9 cellular contexts compared by ENCODE assay signal in the genomic region with DNA sequence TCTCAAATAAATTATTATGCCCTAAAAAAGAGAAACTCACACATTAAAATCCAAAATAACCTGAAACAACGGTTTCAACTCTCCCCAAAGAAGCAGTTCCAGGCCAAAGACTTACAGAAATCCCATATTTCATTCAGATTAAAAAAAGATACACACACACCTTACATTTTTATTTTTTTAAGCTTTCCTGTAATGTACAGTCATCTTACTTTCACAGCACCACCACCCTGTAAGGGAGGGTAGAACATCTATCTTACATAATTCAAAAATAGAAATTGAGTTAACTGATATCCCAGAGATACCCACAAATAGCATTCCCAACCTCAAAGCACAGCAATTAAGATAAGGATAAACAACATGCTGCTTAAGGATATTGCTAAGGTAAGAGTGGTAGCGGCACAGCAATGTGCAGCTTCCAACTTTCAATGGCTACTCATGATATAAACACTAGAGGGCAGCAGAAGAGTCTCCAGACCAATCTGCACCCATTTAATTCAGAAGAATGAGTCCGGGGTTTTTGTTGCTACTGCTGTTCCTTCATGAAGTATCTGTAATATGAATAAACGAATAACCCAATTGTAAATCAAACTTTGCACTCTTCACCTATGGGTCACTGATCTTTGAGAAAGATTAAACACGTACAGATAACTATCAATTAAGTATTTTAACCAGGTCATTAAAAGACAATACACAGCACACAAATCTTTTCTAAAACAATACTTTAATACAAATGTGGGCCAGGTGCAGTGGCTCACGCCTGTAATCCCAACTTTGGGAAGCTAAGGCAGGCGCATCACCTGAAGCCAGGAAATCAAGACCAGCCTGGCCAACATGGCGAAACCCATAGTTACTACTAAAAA. TPM values are rescaled to one million over a fixed set of nuclear protein-coding genes. Genes with fewer than 3 reads are reported as not detected.
DNase-seq lines count a peak whose midpoint lies in the region; ATAC-seq and TF ChIP-seq lines count a peak whose summit lies in the region.
"Had no signal": no experiment of that assay in that cellular context is flagged by ENCODE, and none has a peak within 500 bp of the region (broad histone marks: within the 10 kb centered on the region; RNA-seq: fewer than 3 reads in every experiment).

No MANE protein-coding gene starts in this region.

- H3K4me3 ChIP-seq in heart left ventricle = no peak overlapping the region
- H3K4me3 ChIP-seq in gastrocnemius medialis = no peak overlapping the region
- H3K4me3 ChIP-seq: BLaER1 treated with 17β-estradiol and CSF1 and Interleukin-3, amounts not matched to agents 10 nM and 100 nM had no signal

- in situ Hi-C loops in gastrocnemius medialis (cut with MboI; ENCODE audit: low sequenced_read_pairs in 4 of 4) = no loop called here

- intact Hi-C loops in heart left ventricle (cut with DNase I) (loop anchor here in 6 of 10 donors (10.0 kb wide), 2 partner anchors 139 to 339 kb away; no protein-coding TSS in a partner anchor), gastrocnemius medialis (cut with DNase I; ENCODE audit: low total_unique reads) (no loop called here)

- H3K27me3 ChIP-seq in heart left ventricle = no peaks in the 10 kb centered on the region
- no peaks in the 10 kb centered on the region for H3K27me3 ChIP-seq in gastrocnemius medialis
- H3K27me3 ChIP-seq: BLaER1 treated with 17β-estradiol and CSF1 and Interleukin-3, amounts not matched to agents 10 nM and 100 nM had no signal

- H3K9me3 ChIP-seq in heart left ventricle = no peaks in the 10 kb centered on the region
- no peaks in the 10 kb centered on the region for H3K9me3 ChIP-seq in gastrocnemius medialis

- TF ChIP-seq POLR2A in heart left ventricle (IDR thresholded peaks at IDR 0.05) = no peak
- TF ChIP-seq POLR2A in gastrocnemius medialis (IDR thresholded peaks at IDR 0.05) = no peak

- TF ChIP-seq CTCF in heart left ventricle (IDR thresholded peaks at IDR 0.05) = peak; percentile 54 to 71 (median 60)
- TF ChIP-seq CTCF in gastrocnemius medialis (IDR thresholded peaks at IDR 0.05 in 4 of 5, conservative IDR thresholded peaks at IDR 0.05 in 1 of 5) = peak; percentile 33 to 72 (median 49)

- H3K36me3 ChIP-seq in heart left ventricle (peaks cover 0 to 37% (median 32%) of the 10 kb centered on the region in 9 donors), gastrocnemius medialis (peaks cover 0 to 15% of the 10 kb centered on the region in 2 donors)

- WGBS in heart left ventricle, 4 donors = 69 to 75% (median 72%) methylated on average over 8 of the region's 8 CpGs

- H3K4me1 ChIP-seq in heart left ventricle (peaks cover 0 to 17% (median 6%) of the 10 kb centered on the region in 12 donors), gastrocnemius medialis (peaks cover 0 to 4% of the 10 kb centered on the region in 2 donors)

- peak; percentile 40 to 72 (median 71) for ATAC-seq in heart left ventricle
- peak; percentile 69 to 90 for ATAC-seq in gastrocnemius medialis
- ATAC-seq in GM21825 (IDR thresholded peaks at IDR 0.05; ENCODE audit: unreplicated experiment) = no peak

- DNase-seq in NCI-H2107 (lab: John Stamatoyannopoulos, UW) (peak; percentile 4), NCI-H2107 treated with DMSO at 0.1 percent for 48 hours (lab: John Stamatoyannopoulos, UW; ENCODE audit: unreplicated experiment) (no peak), M059J (ENCODE audit: low read depth) (peak; percentile 29), SW480 (ENCODE audit: low spot score) (peak; percentile 30), heart left ventricle (no peak), gastrocnemius medialis (no peak), GM19238 (ENCODE audit: insufficient read length, low spot score) (no peak)

- H3K27ac ChIP-seq in heart left ventricle (no peak overlapping the region), gastrocnemius medialis (no peak overlapping the region)
- H3K27ac ChIP-seq: BLaER1 treated with 17β-estradiol and CSF1 and Interleukin-3, amounts not matched to agents 10 nM and 100 nM had no signal

RNA-seq across cellular contexts. Expression of gene GFPT1, which starts 11.3 kb away (rescaled TPM):
- 18.5 and 30.8 TPM in 2 replicates for total RNA-seq in M059J (2014; rRNA removed; shearing (Covaris generic))
- total RNA-seq in heart left ventricle (10 to 100 TPM; 22.6 to 87.9 (median 46.9) TPM), gastrocnemius medialis (10 to 100 TPM; 12.2 to 31.4 (median 14.8) TPM)
- polyA plus RNA-seq in heart left ventricle = 10 to 100 TPM in 1 of 2 donors, 1 to 10 TPM in 1; 5.7 to 28.5 TPM

Comparison
In these comparisons a context has a peak if more than half of its experiments do, and no peak if none do; other contexts are left out.
1. DNase-seq: peak in NCI-H2107 (single experiment), M059J (single experiment) and SW480 (single experiment); none in NCI-H2107 treated with DMSO at 0.1 percent for 48 hours (single experiment), heart left ventricle (0 of 5), gastrocnemius medialis (0 of 2) and GM19238 (single experiment).